ENCODE assay signal across 8 cellular contexts in genomic region chr19:35135389-35135909, GRCh38. TPM values are rescaled to one million over a fixed set of nuclear protein-coding genes. Genes with fewer than 3 reads are reported as not detected.
DNase-seq lines count a peak whose midpoint lies in the region; ATAC-seq and TF ChIP-seq lines count a peak whose summit lies in the region.

No MANE protein-coding gene starts in this region.

- no peak overlapping the region for H3K4me3 ChIP-seq in AG10803 (ENCODE audit: low read length)
- H3K4me3 ChIP-seq in GM23338 = peak overlapping the region; percentile 48

- peak; percentile 92 for ATAC-seq in GM23338
- peak; percentile 81 for ATAC-seq in stimulated activated effector memory CD8-positive, alpha-beta T cell treated with anti-CD3 and anti-CD28 coated beads, Interleukin-12 subunit alpha, Interleukin-12 subunit beta, amount 100 ng/mL, for 72 hours
- no peak for ATAC-seq in HG03045 (IDR thresholded peaks at IDR 0.05; ENCODE audit: unreplicated experiment)

- DNase-seq in AG10803 (ENCODE audit: low read depth) = peak; percentile 51
- peak; percentile 87 for DNase-seq in GM23338 (ENCODE audit: low spot score)
- peak; percentile 63 for DNase-seq in NCI-H748 (lab: John Stamatoyannopoulos, UW; ENCODE audit: unreplicated experiment)
- DNase-seq in activated CD8-positive, alpha-beta memory T cell treated with anti-CD3 and anti-CD28 coated beads for 48 hours (ENCODE audit: low read depth in 2 of 3, low spot score in 2 of 3) = peak; percentile 23 to 60 (median 51)
- peak; percentile 85 for DNase-seq in endothelial cell (ENCODE audit: low spot score)
- DNase-seq in midbrain (lab: John Stamatoyannopoulos, UW) = peak; percentile 87
- DNase-seq in stimulated activated effector memory CD8-positive, alpha-beta T cell treated with anti-CD3 and anti-CD28 coated beads, Interleukin-12 subunit alpha, Interleukin-12 subunit beta, amount 100 ng/mL, for 72 hours (ENCODE audit: low spot score in 2 of 2) = peak; percentile 68 to 86

- no peak overlapping the region for H3K4me3 Mint-ChIP-seq in GM23338
- H3K4me3 Mint-ChIP-seq in endothelial cell (ENCODE audit: unreplicated experiment) = no peak overlapping the region
- no peak overlapping the region for H3K4me3 Mint-ChIP-seq in stimulated activated effector memory CD8-positive, alpha-beta T cell treated with anti-CD3 and anti-CD28 coated beads, Interleukin-12 subunit alpha, Interleukin-12 subunit beta, amount 100 ng/mL, for 72 hours

- no peaks in the 10 kb centered on the region for H3K27me3 ChIP-seq in GM23338 (ENCODE audit: insufficient read depth)

- H3F3A ChIP-seq in GM23338 (replicated peaks; ENCODE audit: low read depth) = 0 out of 2 replicates have a peak, but pooled peaks cover 2% of the 10 kb centered on the region

- H3K9me3 Mint-ChIP-seq in GM23338 (no peaks in the 10 kb centered on the region), endothelial cell (ENCODE audit: unreplicated experiment) (no peaks in the 10 kb centered on the region)
- H3K9me3 Mint-ChIP-seq in stimulated activated effector memory CD8-positive, alpha-beta T cell treated with anti-CD3 and anti-CD28 coated beads, Interleukin-12 subunit alpha, Interleukin-12 subunit beta, amount 100 ng/mL, for 72 hours = peaks cover 3% of the 10 kb centered on the region

- H3K4me1 Mint-ChIP-seq in GM23338 (peaks cover 22% of the 10 kb centered on the region), endothelial cell (ENCODE audit: unreplicated experiment) (peaks cover 3% of the 10 kb centered on the region)
- H3K4me1 Mint-ChIP-seq in stimulated activated effector memory CD8-positive, alpha-beta T cell treated with anti-CD3 and anti-CD28 coated beads, Interleukin-12 subunit alpha, Interleukin-12 subunit beta, amount 100 ng/mL, for 72 hours = peaks cover 16% of the 10 kb centered on the region

- peak overlapping the region; percentile 80 for H3K4me2 ChIP-seq in GM23338

- H4K20me1 ChIP-seq in GM23338 (replicated peaks; ENCODE audit: insufficient read depth) = no peaks in the 10 kb centered on the region

- no peaks in the 10 kb centered on the region for H3K36me3 ChIP-seq in GM23338 (ENCODE audit: insufficient read depth)

- peaks cover 14% of the 10 kb centered on the region; the same call in 1 of the 2 replicates for H3K4me1 ChIP-seq in GM23338 (ENCODE audit: insufficient read depth)

- H3K27ac ChIP-seq in GM23338 (ENCODE audit: low read depth) = no peak overlapping the region

- TF ChIP-seq CTCF in AG10803 (conservative IDR thresholded peaks at IDR 0.05; ENCODE audit: low read length) (peak; percentile 78), GM23338 (conservative IDR thresholded peaks at IDR 0.05; ENCODE audit: low read depth in 2 of 2) (peak; percentile 80 to 86), endothelial cell (IDR thresholded peaks at IDR 0.05; ENCODE audit: unreplicated experiment) (peak; percentile 87)

- H3K27ac Mint-ChIP-seq in GM23338 (no peak overlapping the region), endothelial cell (ENCODE audit: unreplicated experiment) (no peak overlapping the region)
- no peak overlapping the region for H3K27ac Mint-ChIP-seq in stimulated activated effector memory CD8-positive, alpha-beta T cell treated with anti-CD3 and anti-CD28 coated beads, Interleukin-12 subunit alpha, Interleukin-12 subunit beta, amount 100 ng/mL, for 72 hours

- H3K79me2 ChIP-seq in GM23338 (replicated peaks; ENCODE audit: insufficient read depth) = no peaks in the 10 kb centered on the region

- H3K27me3 Mint-ChIP-seq in GM23338 (ENCODE audit: insufficient read depth, low read depth, poor library complexity) = peaks cover 16% of the 10 kb centered on the region
- H3K27me3 Mint-ChIP-seq in endothelial cell (ENCODE audit: unreplicated experiment) = peaks cover 11% of the 10 kb centered on the region

- no peak overlapping the region for H2AFZ ChIP-seq in GM23338

- peaks cover 10% of the 10 kb centered on the region for H3K9me2 ChIP-seq in GM23338 (ENCODE audit: insufficient read depth)

- no peaks in the 10 kb centered on the region; the same call in 2 of the 3 replicates for H3K36me3 Mint-ChIP-seq in GM23338 (ENCODE audit: low read depth)
- peaks cover 9% of the 10 kb centered on the region for H3K36me3 Mint-ChIP-seq in endothelial cell (ENCODE audit: low read depth, unreplicated experiment)
- H3K36me3 Mint-ChIP-seq in stimulated activated effector memory CD8-positive, alpha-beta T cell treated with anti-CD3 and anti-CD28 coated beads, Interleukin-12 subunit alpha, Interleukin-12 subunit beta, amount 100 ng/mL, for 72 hours = no peaks in the 10 kb centered on the region

TF ChIP-seq in GM23338, 12 proteins besides CTCF, POLR2A, EP300 and RAD21:
- TF ChIP-seq POLR2AphosphoS5 (IDR thresholded peaks at IDR 0.05; ENCODE audit: low read depth) (no peak), EZH2phosphoT487 (IDR thresholded peaks at IDR 0.05; ENCODE audit: unreplicated experiment) (no peak), ZNF331 (CRISPR knock-in tag; IDR thresholded peaks at IDR 0.05; ENCODE audit: low read depth) (no peak), STAT1 (IDR thresholded peaks at IDR 0.05; ENCODE audit: unreplicated experiment) (no peak), CREB1 (CRISPR knock-in tag; IDR thresholded peaks at IDR 0.05; ENCODE audit: low read depth) (peak; percentile 47; the same call in 1 of the 2 replicates)

RNA-seq across cellular contexts. Expression of gene LGI4, which starts 0.6 kb away (rescaled TPM):
- total RNA-seq in GM23338 (2014; rRNA removed; shearing (Covaris generic)) = 3.6 and 4.3 TPM in 2 replicates
- polyA plus RNA-seq in GM23338 (2016; fragmentation: Nextera tagmentation; extraction: Ambion mirVana) = 2.3 and 3.4 TPM in 2 replicates
- total RNA-seq in endothelial cell (ENCODE audit: unreplicated experiment) = 0.10 TPM

RNA-seq across cellular contexts. Expression of gene FXYD1, which starts 3.2 kb away (rescaled TPM):
- total RNA-seq in GM23338 (2014; rRNA removed; shearing (Covaris generic)) = 1.5 and 1.7 TPM in 2 replicates
- 26.8 and 31.3 TPM in 2 replicates for polyA plus RNA-seq in GM23338 (2016; fragmentation: Nextera tagmentation; extraction: Ambion mirVana)
- total RNA-seq in endothelial cell (ENCODE audit: unreplicated experiment) = not detected

RNA-seq across cellular contexts. Expression of gene FXYD7, which starts 7.6 kb away (rescaled TPM):
- 9.6 and 15.9 TPM in 2 replicates for total RNA-seq in GM23338 (2014; rRNA removed; shearing (Covaris generic))
- 43.7 and 44.0 TPM in 2 replicates for polyA plus RNA-seq in GM23338 (2016; fragmentation: Nextera tagmentation; extraction: Ambion mirVana)
- 0.67 TPM for total RNA-seq in endothelial cell (ENCODE audit: unreplicated experiment)

RNA-seq across cellular contexts. Expression of gene FXYD5, which starts 19.1 kb away (rescaled TPM):
- 97.7 and 98.9 TPM in 2 replicates for total RNA-seq in GM23338 (2014; rRNA removed; shearing (Covaris generic))
- 222 and 233 TPM in 2 replicates for polyA plus RNA-seq in GM23338 (2016; fragmentation: Nextera tagmentation; extraction: Ambion mirVana)
- total RNA-seq in endothelial cell (ENCODE audit: unreplicated experiment) = 78.7 TPM

RNA-seq across cellular contexts. Expression of gene FXYD3, which starts 19.8 kb away (rescaled TPM):
- not detected in 2 replicates for total RNA-seq in GM23338 (2014; rRNA removed; shearing (Covaris generic))
- 0.81 and 0.89 TPM in 2 replicates for polyA plus RNA-seq in GM23338 (2016; fragmentation: Nextera tagmentation; extraction: Ambion mirVana)
- not detected for total RNA-seq in endothelial cell (ENCODE audit: unreplicated experiment)
